Comparison of ENCODE assay signal across 13 cellular contexts in the genomic region with DNA sequence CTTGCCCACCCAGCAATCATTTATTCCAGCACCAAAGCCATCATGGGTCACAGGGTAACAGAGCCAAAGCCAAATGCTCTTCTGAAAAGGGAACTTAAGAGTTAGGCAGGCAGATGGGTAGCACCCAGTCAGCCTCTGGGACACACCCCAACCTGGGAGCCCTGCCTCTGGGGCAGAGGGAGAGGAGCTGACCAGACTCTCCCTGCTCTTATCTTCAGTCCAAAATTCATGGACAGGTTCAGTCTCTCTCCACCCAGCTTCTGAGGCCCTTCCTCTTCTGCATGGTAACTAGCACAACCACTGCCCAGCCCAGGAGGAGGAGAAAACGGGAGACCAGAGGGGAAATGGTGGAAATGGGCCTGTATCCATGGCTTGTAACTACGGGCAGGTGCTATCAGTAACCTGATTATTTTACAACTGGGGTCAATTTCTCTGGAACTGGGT.
DNase-seq lines count a peak whose midpoint lies in the region; ATAC-seq, FAIRE-seq and TF ChIP-seq lines count a peak whose summit lies in the region.
"Had no signal": no experiment of that assay in that cellular context is flagged by ENCODE, and none has a peak within 500 bp of the region (broad histone marks: within the 10 kb centered on the region; RNA-seq: fewer than 3 reads in every experiment).

No MANE protein-coding gene starts in this region.

- peaks cover 68% of the 10 kb centered on the region for H3K4me1 ChIP-seq in CD8-positive, alpha-beta T cell (ENCODE audit: insufficient read depth, low read length)
- peaks cover 71% of the 10 kb centered on the region for H3K4me1 ChIP-seq in hepatocyte (ENCODE audit: insufficient read depth)
- peaks cover 29 to 67% (median 50%) of the 10 kb centered on the region in 3 donors for H3K4me1 ChIP-seq in pancreas

- no peaks in the 10 kb centered on the region for H3K36me3 ChIP-seq in CD8-positive, alpha-beta T cell (ENCODE audit: insufficient read depth, low read length)
- H3K36me3 ChIP-seq in hepatocyte (replicated peaks; ENCODE audit: insufficient read depth, low read depth) (no peaks in the 10 kb centered on the region), pancreas (no peaks in the 10 kb centered on the region)

- 27% methylated on average over 2 of the region's 2 CpGs for WGBS in hepatocyte (ENCODE audit: low lambda C conversion rate, missing lambda C conversion rate)
- WGBS in pancreas, 2 donors: 15 to 20% methylated on average over 2 of the region's 2 CpGs

- H3K9me2 ChIP-seq in hepatocyte (replicated peaks; ENCODE audit: insufficient read depth): no peaks in the 10 kb centered on the region

- peak overlapping the region; percentile 99 for H3K4me2 ChIP-seq in hepatocyte

- peaks cover 72% of the 10 kb centered on the region for H4K20me1 ChIP-seq in hepatocyte (ENCODE audit: insufficient read depth, poor library complexity, severe bottlenecking)

- no peak for ATAC-seq in CD8-positive, alpha-beta T cell
- ATAC-seq in T-cell (replicated peaks in 1 of 4) (no peak), pancreas (no peak), GM21526 (IDR thresholded peaks at IDR 0.05; ENCODE audit: low FRiP score, unreplicated experiment) (no peak), HG03159 (IDR thresholded peaks at IDR 0.05; ENCODE audit: unreplicated experiment) (no peak)

- TF ChIP-seq CTCF in CD8-positive, alpha-beta T cell (IDR thresholded peaks at IDR 0.05): no peak
- TF ChIP-seq CTCF in hepatocyte (IDR thresholded peaks at IDR 0.05; ENCODE audit: poor library complexity) (no peak), pancreas (IDR thresholded peaks at IDR 0.05) (no peak)

- peaks cover 4% of the 10 kb centered on the region for H3K36me3 Mint-ChIP-seq in CD8-positive, alpha-beta T cell
- H3K36me3 Mint-ChIP-seq in T-cell: no peaks in the 10 kb centered on the region

- no peaks in the 10 kb centered on the region for H3K9me3 ChIP-seq in CD8-positive, alpha-beta T cell (ENCODE audit: low read length)
- H3K9me3 ChIP-seq in hepatocyte (ENCODE audit: low read depth) (no peaks in the 10 kb centered on the region), pancreas (no peaks in the 10 kb centered on the region)

- H3K4me3 ChIP-seq in CD8-positive, alpha-beta T cell (ENCODE audit: low read depth, low read length): no peak overlapping the region
- H3K4me3 ChIP-seq in hepatocyte (no peak overlapping the region), pancreas (no peak overlapping the region)
- H3K4me3 ChIP-seq: lung had no signal

- CTCF ChIA-PET in CD8-positive, alpha-beta T cell (lab: Charles Lee): interaction anchor here (0.8 kb wide), 1 partner anchor 9 kb away, joined by 3 read pairs; no protein-coding TSS in a partner anchor
- CTCF ChIA-PET in T-cell (lab: Charles Lee): no interaction called here

- no peaks in the 10 kb centered on the region for H3K27me3 ChIP-seq in CD8-positive, alpha-beta T cell (ENCODE audit: insufficient read depth, low read length)
- H3K27me3 ChIP-seq in hepatocyte: no peaks in the 10 kb centered on the region
- no peaks in the 10 kb centered on the region for H3K27me3 ChIP-seq in pancreas

- no peak for FAIRE-seq in pancreas (lab: Jason Lieb, UNC)
- FAIRE-seq: bronchial epithelial cell, H54 had no signal

- no peaks in the 10 kb centered on the region for H3K27me3 Mint-ChIP-seq in CD8-positive, alpha-beta T cell (ENCODE audit: low read depth)
- no peaks in the 10 kb centered on the region for H3K27me3 Mint-ChIP-seq in T-cell

- peak overlapping the region; percentile 91 for H3K27ac Mint-ChIP-seq in CD8-positive, alpha-beta T cell
- peak overlapping the region; percentile 71 to 97 for H3K27ac Mint-ChIP-seq in T-cell

- peaks cover 65% of the 10 kb centered on the region for H3K4me1 Mint-ChIP-seq in CD8-positive, alpha-beta T cell (ENCODE audit: low read depth)
- H3K4me1 Mint-ChIP-seq in T-cell: peaks cover 57 to 63% (median 57%) of the 10 kb centered on the region in 3 donors

- no peaks in the 10 kb centered on the region for H3K9me3 Mint-ChIP-seq in CD8-positive, alpha-beta T cell
- H3K9me3 Mint-ChIP-seq in T-cell: no peaks in the 10 kb centered on the region

- intact Hi-C loops in CD8-positive, alpha-beta T cell (cut with DNase I, micrococcal nuclease): loop anchor here in 1 of 2 experiments (5.0 kb wide), 1 partner anchor 202 kb away; a partner anchor contains a TSS
- intact Hi-C loops in pancreas (cut with DNase I): loop anchor here in 2 of 3 donors (10.0 kb wide), 2 partner anchors 275 to 325 kb away; a partner anchor contains a TSS

- no peak overlapping the region for H3K4me3 Mint-ChIP-seq in CD8-positive, alpha-beta T cell
- H3K4me3 Mint-ChIP-seq in T-cell: peak overlapping the region in 1 of 3 donors; percentile 8

- no peak overlapping the region for H3K27ac ChIP-seq in CD8-positive, alpha-beta T cell (ENCODE audit: low read depth, low read length)
- peak overlapping the region; percentile 96 for H3K27ac ChIP-seq in hepatocyte
- H3K27ac ChIP-seq in pancreas: peak overlapping the region in 3 of 4 donors; percentile 5 to 28 (median 23)

- POLR2A ChIA-PET in CD8-positive, alpha-beta T cell (lab: Charles Lee): no interaction called here
- POLR2A ChIA-PET in T-cell (lab: Charles Lee): no interaction called here

- H3K79me2 ChIP-seq in hepatocyte: peaks cover 83% of the 10 kb centered on the region

- H2AFZ ChIP-seq in hepatocyte: no peak overlapping the region

- no peak for DNase-seq in CD8-positive, alpha-beta T cell
- DNase-seq in T-cell: no peak
- peak; percentile 55 for DNase-seq in hepatocyte (ENCODE audit: low spot score)
- DNase-seq in pancreas: peak in 2 of 6 donors; percentile 29 to 32
- DNase-seq in mesenteric fat pad (ENCODE audit: low spot score): no peak
- DNase-seq in effector CD8-positive, alpha-beta T cell (lab: John Stamatoyannopoulos, UW): no peak
- DNase-seq: activated CD4-positive, alpha-beta T cell treated with anti-CD3 and anti-CD28 coated beads, Interleukin-2, amount 50 U/mL, for 1 hour; activated effector memory CD4-positive, alpha-beta T cell treated with Interleukin-2 at 50 U/mL for 16 hours had no signal
